Comparison of ENCODE assay signal across 15 cellular contexts in genomic region chr16:67513892-67514291, GRCh38. TPM values are rescaled to one million over a fixed set of nuclear protein-coding genes. Genes with fewer than 3 reads are reported as not detected.
"Had no signal": no experiment of that assay in that cellular context is flagged by ENCODE, and none has a peak within 500 bp of the region (broad histone marks: within the 10 kb centered on the region; RNA-seq: fewer than 3 reads in every experiment).

No MANE protein-coding gene starts in this region.

RNA-seq across cellular contexts. Expression of gene AGRP, which starts 30.5 kb away (rescaled TPM):
- total RNA-seq: activated T-helper 2 cell treated with anti-CD3 and anti-CD28 coated beads, Interferon-gamma antibody, Interleukin-2, Interleukin-4, amounts not matched to agents 10 μg/mL and 5 μg/mL and 100 μg/mL, durations not matched to agents 14 hours and 24 hours and 36 hours; bronchial epithelial cell; endodermal cell; esophagus mucosa; kidney; left colon; liver; mammary epithelial cell; mucosa of gallbladder; osteocyte; progenitor cell of endocrine pancreas; renal cortical epithelial cell; right lobe of liver; skeletal muscle tissue; uterus had no signal
